8 cellular contexts compared by ENCODE assay signal in the genomic region with DNA sequence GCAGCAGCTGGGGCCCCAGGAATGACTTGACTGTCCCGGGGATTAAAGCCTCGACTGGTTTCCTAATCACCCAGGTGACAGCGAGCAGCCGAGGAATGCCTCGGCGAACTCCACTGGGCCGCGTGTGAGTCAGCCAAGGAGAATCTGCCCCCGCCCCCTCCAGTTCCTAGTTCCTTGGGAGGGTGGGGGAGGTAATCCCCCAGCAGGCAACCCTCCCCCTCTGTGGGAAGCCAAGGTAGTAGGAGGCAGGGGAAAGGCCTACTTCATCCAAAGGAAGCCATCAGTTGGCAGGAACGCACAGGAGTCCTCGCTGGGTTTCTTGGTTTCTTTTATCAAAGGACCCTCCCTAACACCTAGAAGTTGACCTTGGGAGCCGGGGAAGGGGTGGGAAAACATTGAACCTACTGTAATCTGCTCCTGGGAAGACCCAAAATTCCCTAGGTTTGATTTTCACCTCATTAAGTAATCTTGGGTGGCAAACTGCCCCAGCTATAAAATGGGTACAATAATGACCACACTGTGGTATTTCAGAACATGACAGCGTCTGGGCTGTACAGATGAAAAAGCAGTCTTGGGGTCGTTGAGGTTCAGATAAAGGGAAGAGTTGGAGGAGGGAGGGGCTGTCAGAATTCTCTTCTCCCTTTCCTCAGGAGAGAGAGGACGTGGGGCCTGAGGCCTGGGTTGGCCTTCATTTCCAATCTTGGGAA. TPM values are rescaled to one million over a fixed set of nuclear protein-coding genes. Genes with fewer than 3 reads are reported as not detected.
A peak's percentile ranks its signal among the peaks of the same experiment; 100 is the strongest.
DNase-seq lines count a peak whose midpoint lies in the region; ATAC-seq and TF ChIP-seq lines count a peak whose summit lies in the region.

No MANE protein-coding gene starts in this region.

- TF ChIP-seq CTCF in body of pancreas (IDR thresholded peaks at IDR 0.05) (no peak), type B pancreatic cell (conservative IDR thresholded peaks at IDR 0.05) (no peak)

- no peaks in the 10 kb centered on the region for H3K9me3 Mint-ChIP-seq in activated T-cell treated with anti-CD3 and anti-CD28 coated beads, Interleukin-2, amount 50 U/mL, for 72 hours
- H3K9me3 Mint-ChIP-seq in activated T-cell treated with anti-CD3 and anti-CD28 coated beads, Interleukin-2, amount 50 U/mL, for 24 hours = no peaks in the 10 kb centered on the region
- H3K9me3 Mint-ChIP-seq in type B pancreatic cell = no peaks in the 10 kb centered on the region

- peak overlapping the region; percentile 20 to 50 for H3K4me3 Mint-ChIP-seq in activated T-cell treated with anti-CD3 and anti-CD28 coated beads, Interleukin-2, amount 50 U/mL, for 72 hours
- H3K4me3 Mint-ChIP-seq in activated T-cell treated with anti-CD3 and anti-CD28 coated beads, Interleukin-2, amount 50 U/mL, for 24 hours = no peak overlapping the region
- H3K4me3 Mint-ChIP-seq in type B pancreatic cell = peak overlapping the region; percentile 68

- peaks cover 17% of the 10 kb centered on the region for H3K27me3 Mint-ChIP-seq in activated T-cell treated with anti-CD3 and anti-CD28 coated beads, Interleukin-2, amount 50 U/mL, for 72 hours (ENCODE audit: low read depth)
- H3K27me3 Mint-ChIP-seq in activated T-cell treated with anti-CD3 and anti-CD28 coated beads, Interleukin-2, amount 50 U/mL, for 24 hours = peaks cover 40% of the 10 kb centered on the region
- no peaks in the 10 kb centered on the region for H3K27me3 Mint-ChIP-seq in type B pancreatic cell

- no peaks in the 10 kb centered on the region for H3K9me3 ChIP-seq in body of pancreas

- no peaks in the 10 kb centered on the region for H3K36me3 ChIP-seq in body of pancreas (replicated peaks in 1 of 2; ENCODE audit: insufficient read depth in 1 of 2, low read depth in 2 of 2)

- DNase-seq in activated T-cell treated with anti-CD3 and anti-CD28 coated beads, Interleukin-2, amount 50 U/mL, for 72 hours = no peak
- DNase-seq in activated T-cell treated with anti-CD3 and anti-CD28 coated beads, Interleukin-2, amount 50 U/mL, for 24 hours = no peak
- DNase-seq in body of pancreas (peak in 3 of 4 donors; percentile 53 to 81 (median 55)), iris pigment epithelial cell (ENCODE audit: low read depth) (peak; percentile 91), type B pancreatic cell (ENCODE audit: extremely low spot score, unreplicated experiment) (no peak)
- no peak for DNase-seq in effector CD8-positive, alpha-beta T cell (lab: John Stamatoyannopoulos, UW)
- no peak for DNase-seq in activated naive CD4-positive, alpha-beta T cell treated with Interleukin-2 at 50 U/mL for 16 hours

- ATAC-seq in activated T-cell treated with anti-CD3 and anti-CD28 coated beads, Interleukin-2, amount 50 U/mL, for 72 hours (replicated peaks in 1 of 2) = no peak
- ATAC-seq in body of pancreas = no peak
- no peak for ATAC-seq in activated CD4-positive, CD25-positive, alpha-beta regulatory T cell treated with anti-CD3 and anti-CD28 coated beads, Interleukin-2, amount 50 U/mL, for 24 hours

- peak overlapping the region; percentile 58 to 91 (median 68) for H3K27ac ChIP-seq in body of pancreas

- H3K27ac Mint-ChIP-seq in activated T-cell treated with anti-CD3 and anti-CD28 coated beads, Interleukin-2, amount 50 U/mL, for 72 hours = no peak overlapping the region
- H3K27ac Mint-ChIP-seq in activated T-cell treated with anti-CD3 and anti-CD28 coated beads, Interleukin-2, amount 50 U/mL, for 24 hours = no peak overlapping the region
- H3K27ac Mint-ChIP-seq in type B pancreatic cell = peak overlapping the region; percentile 98

- no peaks in the 10 kb centered on the region for H3K27me3 ChIP-seq in body of pancreas

- intact Hi-C loops in body of pancreas (cut with DNase I) = no loop called here

- WGBS in body of pancreas, 2 donors = 42 to 52% methylated on average over 13 to 15 of the region's 15 CpGs

- H3K4me1 ChIP-seq in body of pancreas = peaks cover 58% of the 10 kb centered on the region

- H3K4me1 Mint-ChIP-seq in activated T-cell treated with anti-CD3 and anti-CD28 coated beads, Interleukin-2, amount 50 U/mL, for 72 hours (ENCODE audit: low read depth) = peaks cover 5% of the 10 kb centered on the region
- peaks cover 10% of the 10 kb centered on the region for H3K4me1 Mint-ChIP-seq in activated T-cell treated with anti-CD3 and anti-CD28 coated beads, Interleukin-2, amount 50 U/mL, for 24 hours (ENCODE audit: low read depth)
- peaks cover 28% of the 10 kb centered on the region for H3K4me1 Mint-ChIP-seq in type B pancreatic cell (ENCODE audit: unreplicated experiment)

- no peak overlapping the region for H3K4me3 ChIP-seq in body of pancreas

- no peak for TF ChIP-seq POLR2A in body of pancreas (IDR thresholded peaks at IDR 0.05)

- H3K36me3 Mint-ChIP-seq in activated T-cell treated with anti-CD3 and anti-CD28 coated beads, Interleukin-2, amount 50 U/mL, for 72 hours (ENCODE audit: insufficient read depth in 2 of 2) = no peaks in the 10 kb centered on the region
- H3K36me3 Mint-ChIP-seq in activated T-cell treated with anti-CD3 and anti-CD28 coated beads, Interleukin-2, amount 50 U/mL, for 24 hours (ENCODE audit: low read depth) = no peaks in the 10 kb centered on the region
- H3K36me3 Mint-ChIP-seq in type B pancreatic cell = no peaks in the 10 kb centered on the region

RNA-seq across cellular contexts. Expression of a gene that starts 1.4 kb away (rescaled TPM):
- total RNA-seq in activated T-cell treated with anti-CD3 and anti-CD28 coated beads, Interleukin-2, amount 50 U/mL, for 72 hours = under 1 TPM in 1 of 2 donors, not detected in 1; 0.19 TPM
- total RNA-seq in body of pancreas (1 to 10 TPM; 2.6 to 3.9 TPM), type B pancreatic cell (ENCODE audit: low replicate concordance) (9.3 and 10.4 TPM in 2 replicates)

RNA-seq across cellular contexts. Expression of a gene that starts 17.7 kb away (rescaled TPM):
- under 1 TPM; 0.49 to 0.96 TPM for total RNA-seq in activated T-cell treated with anti-CD3 and anti-CD28 coated beads, Interleukin-2, amount 50 U/mL, for 72 hours
- total RNA-seq in body of pancreas = 10 to 100 TPM; 17.1 to 32.6 TPM
- total RNA-seq in type B pancreatic cell (ENCODE audit: low replicate concordance) = 39.2 and 52.3 TPM in 2 replicates

RNA-seq across cellular contexts. Expression of a gene that starts 50.9 kb away (rescaled TPM):
- 1 to 10 TPM; 1.1 TPM for total RNA-seq in activated T-cell treated with anti-CD3 and anti-CD28 coated beads, Interleukin-2, amount 50 U/mL, for 72 hours
- total RNA-seq in body of pancreas = 10 to 100 TPM; 13.8 to 18.7 TPM
- total RNA-seq in type B pancreatic cell (ENCODE audit: low replicate concordance) = 12.2 and 26.9 TPM in 2 replicates

Comparison
In these comparisons a context has a peak if more than half of its experiments do, and no peak if none do; other contexts are left out.
1. DNase-seq: peak in body of pancreas (3 of 4) and iris pigment epithelial cell (single experiment); none in activated T-cell treated with anti-CD3 and anti-CD28 coated beads, Interleukin-2, amount 50 U/mL, for 72 hours (0 of 2), activated T-cell treated with anti-CD3 and anti-CD28 coated beads, Interleukin-2, amount 50 U/mL, for 24 hours (single experiment), type B pancreatic cell (single experiment), effector CD8-positive, alpha-beta T cell (single experiment) and activated naive CD4-positive, alpha-beta T cell treated with Interleukin-2 at 50 U/mL for 16 hours (single experiment).
2. RNA of a gene that starts 17.7 kb away (total RNA-seq): 39.2 to 52.3 TPM in type B pancreatic cell and 17.1 to 32.6 TPM in body of pancreas; 0.49 to 0.96 TPM in activated T-cell treated with anti-CD3 and anti-CD28 coated beads, Interleukin-2, amount 50 U/mL, for 72 hours; every median in the first group is over 4 times any median in the second.